18 cellular contexts compared by ENCODE assay signal in the genomic region with DNA sequence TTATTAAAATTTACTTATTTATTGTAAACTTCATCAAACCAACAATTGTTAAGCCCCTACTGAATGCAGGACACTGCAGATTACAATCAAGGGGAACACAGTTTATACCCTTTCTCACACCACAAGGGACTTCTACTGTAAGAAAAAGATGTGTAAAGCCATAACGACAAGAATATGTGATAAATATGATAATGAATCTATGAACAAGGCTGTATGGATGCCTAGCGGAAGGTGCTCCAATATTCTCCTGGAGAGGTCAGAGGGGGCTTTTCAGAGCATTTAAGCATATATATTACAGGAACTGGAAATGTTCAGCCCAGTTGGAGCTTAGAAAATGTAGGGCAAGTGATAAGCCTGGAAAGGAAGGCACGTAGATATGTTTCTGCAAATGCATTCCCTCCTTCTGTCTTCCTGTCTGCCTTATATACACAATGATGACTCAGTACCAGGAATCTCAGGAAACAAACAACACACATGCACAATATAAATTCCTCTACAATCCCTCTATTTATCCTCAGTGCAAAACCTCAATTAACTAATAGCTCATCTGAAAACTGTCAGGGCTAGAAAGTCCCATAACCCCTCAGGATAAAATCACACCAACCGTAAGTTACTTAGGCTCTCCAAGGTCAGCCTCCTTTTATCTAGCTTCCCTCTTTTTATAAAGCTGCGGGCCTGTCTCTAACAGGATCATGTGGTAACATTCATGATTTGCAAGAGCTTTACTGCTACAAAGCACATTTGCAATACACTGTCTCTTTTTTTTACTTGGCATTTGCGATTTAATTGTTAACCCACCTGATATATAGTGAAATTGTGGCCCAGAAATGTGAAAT.
DNase-seq lines count a peak whose midpoint lies in the region; ATAC-seq and TF ChIP-seq lines count a peak whose summit lies in the region.
"Had no signal": no experiment of that assay in that cellular context is flagged by ENCODE, and none has a peak within 500 bp of the region (broad histone marks: within the 10 kb centered on the region; RNA-seq: fewer than 3 reads in every experiment).

No MANE protein-coding gene starts in this region.

- peak; percentile 22 for DNase-seq in Daoy (ENCODE audit: low read depth)
- DNase-seq in Panc1 (ENCODE audit: low read depth, low spot score), result peak; percentile 55
- DNase-seq in epithelial cell of prostate (ENCODE audit: low read depth, low spot score), result no peak
- DNase-seq in progenitor cell of endocrine pancreas (ENCODE audit: low spot score, unreplicated experiment), result no peak
- no peak for DNase-seq in activated effector memory CD4-positive, alpha-beta T cell treated with Interleukin-2 at 50 U/mL for 16 hours
- no peak for DNase-seq in upper lobe of left lung
- DNase-seq in WERI-Rb-1, result no peak
- DNase-seq: activated CD8-positive, alpha-beta T cell treated with anti-CD3 and anti-CD28 coated beads for 36 hours; activated naive CD4-positive, alpha-beta T cell treated with Interleukin-2 at 50 U/mL for 16 hours; CD8-positive, alpha-beta memory T cell; colonic mucosa; MV-4-11; NCI-H2227 treated with DMSO at 0.1 percent for 48 hours; stimulated activated CD4-positive, alpha-beta T cell treated with anti-CD3 and anti-CD28 coated beads, Interleukin-4, amount 100 ng/mL, for 1 hour; stimulated activated naive CD8-positive, alpha-beta T cell treated with anti-CD3 and anti-CD28 coated beads, Interleukin-15, amount 100 ng/mL, for 72 hours had no signal

- BruUV-seq in Panc1 (replicated peaks; lab: Mats Ljungman, UMichigan), result no TSS peak

- H3K4me1 Mint-ChIP-seq in progenitor cell of endocrine pancreas (ENCODE audit: low read depth), result peaks cover 5% of the 10 kb centered on the region
- H3K4me1 Mint-ChIP-seq: stimulated activated naive CD8-positive, alpha-beta T cell treated with anti-CD3 and anti-CD28 coated beads, Interleukin-15, amount 100 ng/mL, for 72 hours had no signal

- CTCF ChIA-PET in Panc1 (lab: Charles Lee), result interaction anchor here (0.6 kb wide), 1 partner anchor 868 kb away, joined by 3 read pairs; no protein-coding TSS in a partner anchor

- ATAC-seq in Panc1, result peak; percentile 96
- no peak for ATAC-seq in upper lobe of left lung (ENCODE audit: low FRiP score in 2 of 2)
- no peak for ATAC-seq in HG03159 (IDR thresholded peaks at IDR 0.05; ENCODE audit: unreplicated experiment)
- ATAC-seq: activated CD8-positive, alpha-beta T cell treated with anti-CD3 and anti-CD28 coated beads for 36 hours; stimulated activated naive CD8-positive, alpha-beta T cell treated with anti-CD3 and anti-CD28 coated beads, Interleukin-15, amount 100 ng/mL, for 72 hours had no signal

- no peak for TF ChIP-seq EP300 in upper lobe of left lung (IDR thresholded peaks at IDR 0.05)

- intact Hi-C loops in Panc1 (cut with micrococcal nuclease; ENCODE audit: unreplicated experiment), result no loop called here

- in situ Hi-C loops in Panc1 (cut with HindIII; ENCODE audit: low pct_unique_long_range_greater_than_20kb, low sequenced_read_pairs), result no loop called here

- H3K9me3 ChIP-seq in Panc1 (ENCODE audit: control insufficient read depth, insufficient read depth, low read depth, low read length), result no peaks in the 10 kb centered on the region
- H3K9me3 ChIP-seq in upper lobe of left lung, result no peaks in the 10 kb centered on the region
- H3K9me3 ChIP-seq in WERI-Rb-1 (ENCODE audit: severe bottlenecking), result no peaks in the 10 kb centered on the region
- H3K9me3 ChIP-seq: colonic mucosa had no signal

- TF ChIP-seq POLR2A in upper lobe of left lung (IDR thresholded peaks at IDR 0.05), result no peak

- POLR2A ChIA-PET in Panc1 (lab: Charles Lee), result no interaction called here

- H3K36me3 ChIP-seq in Panc1 (ENCODE audit: control insufficient read depth, insufficient read depth, low read length), result no peaks in the 10 kb centered on the region
- H3K36me3 ChIP-seq in upper lobe of left lung, result peaks cover 0 to 3% (median 0%) of the 10 kb centered on the region in 4 donors
- no peaks in the 10 kb centered on the region for H3K36me3 ChIP-seq in WERI-Rb-1
- H3K36me3 ChIP-seq: colonic mucosa had no signal

- H3K27ac Mint-ChIP-seq in progenitor cell of endocrine pancreas, result peak overlapping the region; percentile 9
- H3K27ac Mint-ChIP-seq: activated CD8-positive, alpha-beta T cell treated with anti-CD3 and anti-CD28 coated beads for 36 hours; stimulated activated naive CD8-positive, alpha-beta T cell treated with anti-CD3 and anti-CD28 coated beads, Interleukin-15, amount 100 ng/mL, for 72 hours had no signal

- H3K4me3 Mint-ChIP-seq in progenitor cell of endocrine pancreas (ENCODE audit: low read depth), result no peak overlapping the region
- H3K4me3 Mint-ChIP-seq: activated CD8-positive, alpha-beta T cell treated with anti-CD3 and anti-CD28 coated beads for 36 hours; CD8-positive, alpha-beta memory T cell; stimulated activated naive CD8-positive, alpha-beta T cell treated with anti-CD3 and anti-CD28 coated beads, Interleukin-15, amount 100 ng/mL, for 72 hours had no signal

- H3K27ac ChIP-seq in Panc1 (ENCODE audit: low read length), result peak overlapping the region; percentile 83
- peak overlapping the region; percentile 9 for H3K27ac ChIP-seq in epithelial cell of prostate
- H3K27ac ChIP-seq in upper lobe of left lung, result no peak overlapping the region
- H3K27ac ChIP-seq in WERI-Rb-1, result no peak overlapping the region
- H3K27ac ChIP-seq: colonic mucosa, HL-60 had no signal

- H3K9me3 Mint-ChIP-seq in progenitor cell of endocrine pancreas (ENCODE audit: low read depth), result no peaks in the 10 kb centered on the region

- WGBS in upper lobe of left lung, 2 donors, result 81 to 83% methylated on average over 6 of the region's 6 CpGs

- H3K27me3 ChIP-seq in Panc1 (ENCODE audit: control insufficient read depth, insufficient read depth, low read length) (no peaks in the 10 kb centered on the region), upper lobe of left lung (no peaks in the 10 kb centered on the region), WERI-Rb-1 (ENCODE audit: insufficient read depth, low read depth, severe bottlenecking) (no peaks in the 10 kb centered on the region)
- H3K27me3 ChIP-seq: colonic mucosa had no signal

- H3K4me1 ChIP-seq in Panc1 (ENCODE audit: control insufficient read depth, insufficient read depth, low read length) (peaks cover 21% of the 10 kb centered on the region), upper lobe of left lung (peaks cover 0 to 3% (median 0%) of the 10 kb centered on the region in 4 donors)

- peaks cover 3% of the 10 kb centered on the region for H3K36me3 Mint-ChIP-seq in progenitor cell of endocrine pancreas (ENCODE audit: insufficient read depth)

- H3K27me3 Mint-ChIP-seq in progenitor cell of endocrine pancreas, result no peaks in the 10 kb centered on the region
- H3K27me3 Mint-ChIP-seq: activated CD8-positive, alpha-beta T cell treated with anti-CD3 and anti-CD28 coated beads for 36 hours; stimulated activated naive CD8-positive, alpha-beta T cell treated with anti-CD3 and anti-CD28 coated beads, Interleukin-15, amount 100 ng/mL, for 72 hours had no signal

- no peak for TF ChIP-seq CTCF in Panc1 (IDR thresholded peaks at IDR 0.05)
- no peak for TF ChIP-seq CTCF in progenitor cell of endocrine pancreas (IDR thresholded peaks at IDR 0.05; ENCODE audit: unreplicated experiment)
- no peak for TF ChIP-seq CTCF in upper lobe of left lung (IDR thresholded peaks at IDR 0.05)
- no peak for TF ChIP-seq CTCF in WERI-Rb-1 (IDR thresholded peaks at IDR 0.05; ENCODE audit: low read depth, low read length)

- H3K4me3 ChIP-seq in Panc1 (ENCODE audit: low read depth in 2 of 2, low read length in 2 of 2) (no peak overlapping the region), upper lobe of left lung (no peak overlapping the region), WERI-Rb-1 (ENCODE audit: low read depth, low read length) (no peak overlapping the region)
- H3K4me3 ChIP-seq: colonic mucosa, lung had no signal

Comparison
In these comparisons a context has a peak if more than half of its experiments do, and no peak if none do; other contexts are left out.
1. DNase-seq: peak in Daoy (single experiment) and Panc1 (single experiment); none in epithelial cell of prostate (single experiment), progenitor cell of endocrine pancreas (single experiment), activated effector memory CD4-positive, alpha-beta T cell treated with Interleukin-2 at 50 U/mL for 16 hours (single experiment), upper lobe of left lung (0 of 2) and WERI-Rb-1 (single experiment).
2. H3K27ac ChIP-seq: peak in Panc1 (single experiment) and epithelial cell of prostate (single experiment); none in upper lobe of left lung (0 of 4) and WERI-Rb-1 (single experiment).